8 cellular contexts compared by ENCODE assay signal in the genomic region with DNA sequence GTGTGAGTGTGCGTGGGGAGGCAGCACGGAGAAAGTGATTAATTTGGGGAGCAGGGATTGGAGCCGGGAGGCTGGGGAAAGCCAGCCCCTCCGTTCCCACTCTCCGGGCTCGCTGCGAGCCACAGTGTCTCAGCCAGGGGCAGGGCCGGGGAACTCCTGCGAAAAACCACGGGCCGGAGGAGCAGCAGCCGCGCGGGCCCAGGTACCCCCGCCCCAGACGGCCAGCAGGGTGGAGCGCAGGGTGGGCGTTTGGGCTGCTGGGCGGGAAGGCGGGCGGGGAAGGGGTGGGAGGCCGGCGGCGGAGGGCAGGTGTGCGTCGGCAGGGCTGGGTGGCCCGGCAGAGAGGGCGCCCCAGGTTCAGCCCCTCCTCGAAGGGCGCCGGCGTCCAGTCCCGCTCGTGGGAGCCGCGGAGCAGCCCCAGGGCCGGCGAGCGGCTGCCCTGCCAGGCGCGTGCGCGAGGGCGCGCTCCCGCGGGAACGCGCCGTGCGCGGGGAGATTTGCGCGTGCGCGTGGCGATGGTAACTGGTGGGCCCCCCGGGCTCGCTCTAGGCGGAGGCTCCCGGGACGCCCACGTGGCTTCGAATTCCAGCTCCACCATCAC. TPM values are rescaled to one million over a fixed set of nuclear protein-coding genes. Genes with fewer than 3 reads are reported as not detected.
DNase-seq lines count a peak whose midpoint lies in the region; ATAC-seq, FAIRE-seq and TF ChIP-seq lines count a peak whose summit lies in the region.

No MANE protein-coding gene starts in this region.

- H3K36me3 Mint-ChIP-seq in activated T-cell treated with anti-CD3 and anti-CD28 coated beads, Interleukin-2, amount 50 U/mL, for 24 hours (ENCODE audit: low read depth) = peaks cover 2% of the 10 kb centered on the region

- ATAC-seq in GM19025 (IDR thresholded peaks at IDR 0.05; ENCODE audit: low read depth, unreplicated experiment) = peak; percentile 58
- peak in 1 of 4 donors; percentile 15 for ATAC-seq in heart left ventricle

- no peak for TF ChIP-seq CTCF in heart left ventricle (IDR thresholded peaks at IDR 0.05)

- no peaks in the 10 kb centered on the region for H3K9me3 Mint-ChIP-seq in activated T-cell treated with anti-CD3 and anti-CD28 coated beads, Interleukin-2, amount 50 U/mL, for 24 hours

- no peak overlapping the region for H3K4me3 Mint-ChIP-seq in activated T-cell treated with anti-CD3 and anti-CD28 coated beads, Interleukin-2, amount 50 U/mL, for 24 hours

- no peak for FAIRE-seq in H54 (lab: Jason Lieb, UNC)

- WGBS in heart left ventricle, 4 donors = 1 to 4% (median 2%) methylated on average over 14 to 64 of the region's 64 CpGs

- no peaks in the 10 kb centered on the region for H3K9me3 ChIP-seq in heart left ventricle

- no peak overlapping the region for H3K27ac Mint-ChIP-seq in activated T-cell treated with anti-CD3 and anti-CD28 coated beads, Interleukin-2, amount 50 U/mL, for 24 hours

- peak; percentile 67 for DNase-seq in NCI-H2227 (lab: John Stamatoyannopoulos, UW; ENCODE audit: unreplicated experiment)
- DNase-seq in heart left ventricle = peak in 1 of 5 donors; percentile 37
- DNase-seq in activated T-cell treated with anti-CD3 and anti-CD28 coated beads, Interleukin-2, amount 50 U/mL, for 24 hours = no peak
- no peak for DNase-seq in H54 (ENCODE audit: insufficient read length, low spot score)
- DNase-seq in superior temporal gyrus (ENCODE audit: extremely low spot score) = no peak
- DNase-seq in cerebellar cortex (ENCODE audit: low spot score) = no peak

- H3K36me3 ChIP-seq in heart left ventricle = no peaks in the 10 kb centered on the region

- H3K27ac ChIP-seq in heart left ventricle (peak overlapping the region in 2 of 12 donors; percentile 14 to 42), skin epidermis (peak overlapping the region in 15 of 21 experiments; percentile 23 to 82 (median 70))

- intact Hi-C loops in heart left ventricle (cut with DNase I) = no loop called here

- peaks cover 59% of the 10 kb centered on the region for H3K27me3 Mint-ChIP-seq in activated T-cell treated with anti-CD3 and anti-CD28 coated beads, Interleukin-2, amount 50 U/mL, for 24 hours

- H3K27me3 ChIP-seq in heart left ventricle = peaks cover 8 to 75% (median 39%) of the 10 kb centered on the region in 9 donors

- no peak for TF ChIP-seq POLR2A in heart left ventricle (IDR thresholded peaks at IDR 0.05)
- no peak for TF ChIP-seq POLR2A in H54 (IDR thresholded peaks at IDR 0.05; ENCODE audit: low read depth, low read length)

- H3K4me1 Mint-ChIP-seq in activated T-cell treated with anti-CD3 and anti-CD28 coated beads, Interleukin-2, amount 50 U/mL, for 24 hours (ENCODE audit: low read depth) = peaks cover 5% of the 10 kb centered on the region

- peaks cover 0 to 21% (median 12%) of the 10 kb centered on the region in 12 donors for H3K4me1 ChIP-seq in heart left ventricle

- peak overlapping the region; percentile 34 to 59 (median 46) for H3K4me3 ChIP-seq in heart left ventricle
- H3K4me3 ChIP-seq in skin epidermis = peak overlapping the region; percentile 32 to 60 (median 47)

RNA-seq across cellular contexts. Expression of gene CHL1, which starts 1.4 kb away (rescaled TPM):
- total RNA-seq in heart left ventricle = 10 to 100 TPM in 2 of 9 donors, 1 to 10 TPM in 6, under 1 TPM in 1; 0.48 to 15.3 (median 5.2) TPM
- polyA plus RNA-seq in heart left ventricle = 1 to 10 TPM in 1 of 2 donors, under 1 TPM in 1; 0.96 to 1.3 TPM
